ENCODE assay signal across 1 cellular context in the genomic region with DNA sequence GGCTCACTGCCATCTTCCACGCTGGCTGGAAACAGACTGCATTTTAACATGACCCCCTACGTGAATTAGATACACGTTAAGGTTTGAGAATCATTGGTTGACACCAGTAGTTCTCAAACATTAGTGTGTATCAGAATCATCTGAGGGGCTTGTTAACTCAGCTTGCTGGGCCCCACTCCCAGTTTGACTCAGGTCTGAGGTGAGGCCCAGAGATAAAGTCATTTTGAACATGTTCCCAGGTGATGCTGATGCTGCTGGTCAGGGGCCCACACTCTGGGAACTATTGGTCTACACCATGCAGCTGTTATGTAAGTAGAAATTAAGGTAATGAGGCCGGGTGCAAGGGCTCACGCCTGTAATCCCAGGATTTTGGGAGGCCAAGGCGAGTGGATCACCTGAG.
TF ChIP-seq lines count a peak whose summit lies in the region.

No MANE protein-coding gene starts in this region.

TF ChIP-seq in IMR-90, 13 proteins besides CTCF, POLR2A, EP300 and RAD21 (continued from another document):
- TF ChIP-seq, protein P1, sequence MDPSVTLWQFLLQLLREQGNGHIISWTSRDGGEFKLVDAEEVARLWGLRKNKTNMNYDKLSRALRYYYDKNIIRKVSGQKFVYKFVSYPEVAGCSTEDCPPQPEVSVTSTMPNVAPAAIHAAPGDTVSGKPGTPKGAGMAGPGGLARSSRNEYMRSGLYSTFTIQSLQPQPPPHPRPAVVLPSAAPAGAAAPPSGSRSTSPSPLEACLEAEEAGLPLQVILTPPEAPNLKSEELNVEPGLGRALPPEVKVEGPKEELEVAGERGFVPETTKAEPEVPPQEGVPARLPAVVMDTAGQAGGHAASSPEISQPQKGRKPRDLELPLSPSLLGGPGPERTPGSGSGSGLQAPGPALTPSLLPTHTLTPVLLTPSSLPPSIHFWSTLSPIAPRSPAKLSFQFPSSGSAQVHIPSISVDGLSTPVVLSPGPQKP (IDR thresholded peaks at IDR 0.05; ENCODE audit: borderline replicate concordance, low read depth, low read length), result no peak
- no peak for TF ChIP-seq MAFK (IDR thresholded peaks at IDR 0.05; ENCODE audit: low read depth, low read length)
- TF ChIP-seq SMC3 (IDR thresholded peaks at IDR 0.05; ENCODE audit: low read depth, low read length), result no peak
- no peak for TF ChIP-seq BHLHE40 (IDR thresholded peaks at IDR 0.05; ENCODE audit: low read depth, low read length)
TF ChIP-seq in IMR-90: peak in this region for 0.
